In the genomic region with DNA sequence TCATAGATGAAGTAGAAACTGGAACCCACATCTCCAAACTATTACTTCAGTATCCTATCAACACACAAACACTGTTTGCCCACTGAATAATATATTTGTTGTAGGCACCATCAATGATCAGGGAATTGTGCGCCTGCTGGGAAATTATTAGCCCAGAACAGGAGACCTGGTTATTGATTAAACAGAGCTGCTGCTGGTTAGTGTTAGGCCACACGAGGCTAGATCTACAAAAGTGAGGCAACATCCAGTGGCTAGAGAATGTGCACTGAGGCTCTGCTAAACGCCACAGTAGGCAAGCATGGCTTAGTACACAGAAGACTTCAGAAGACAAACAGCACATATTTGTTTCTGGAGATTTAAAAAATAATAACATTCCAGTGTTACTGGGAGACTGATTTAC, we compare ENCODE assay signal across 31 cellular contexts. TPM values are rescaled to one million over a fixed set of nuclear protein-coding genes. Genes with fewer than 3 reads are reported as not detected.
DNase-seq lines count a peak whose midpoint lies in the region; ATAC-seq, FAIRE-seq and TF ChIP-seq lines count a peak whose summit lies in the region.
"Had no signal": no experiment of that assay in that cellular context is flagged by ENCODE, and none has a peak within 500 bp of the region (broad histone marks: within the 10 kb centered on the region; RNA-seq: fewer than 3 reads in every experiment).

No MANE protein-coding gene starts in this region.

- H4K20me1 ChIP-seq in SK-N-SH (ENCODE audit: insufficient read depth) (no peaks in the 10 kb centered on the region), HepG2 (ENCODE audit: insufficient read depth, low read length) (no peaks in the 10 kb centered on the region)

- TF ChIP-seq RAD21 in SK-N-SH (IDR thresholded peaks at IDR 0.05; ENCODE audit: low read length) (no peak), HepG2 (CRISPR knock-in tag; IDR thresholded peaks at IDR 0.05) (no peak)

- no peaks in the 10 kb centered on the region for H3F3A ChIP-seq in SK-N-SH (replicated peaks; ENCODE audit: insufficient read depth)

- H3K27me3 ChIP-seq in SK-N-SH (ENCODE audit: insufficient read depth) (no peaks in the 10 kb centered on the region), HepG2 (ENCODE audit: control insufficient read depth in 1 of 2, insufficient read depth in 2 of 2, low read length in 2 of 2) (peaks cover 0 to 10% of the 10 kb centered on the region in 2 experiments; a peak in 2 of 5 replicates), upper lobe of right lung (no peaks in the 10 kb centered on the region)
- H3K27me3 ChIP-seq: ascending aorta, cardiac muscle cell, colonic mucosa, suprapubic skin had no signal

- in situ Hi-C loops in HepG2 (cut with HindIII; ENCODE audit: extremely low pct_ligation_motif_present, low pct_unique_long_range_greater_than_20kb) = no loop called here

- TF ChIP-seq CTCF in SK-N-SH (IDR thresholded peaks at IDR 0.05) (no peak), HepG2 (CRISPR knock-in tag; IDR thresholded peaks at IDR 0.05) (no peak), upper lobe of right lung (IDR thresholded peaks at IDR 0.05) (no peak)

- H3K36me3 ChIP-seq in SK-N-SH (replicated peaks in 1 of 2; ENCODE audit: control insufficient read depth in 1 of 2, insufficient read depth in 2 of 2, low read length in 1 of 2) (peaks cover 0 to 3% of the 10 kb centered on the region in 2 experiments), HepG2 (replicated peaks in 1 of 2; ENCODE audit: control insufficient read depth in 1 of 2, insufficient read depth in 2 of 2, low read length in 2 of 2) (no peaks in the 10 kb centered on the region; a peak in 1 of 5 replicates), upper lobe of right lung (no peaks in the 10 kb centered on the region)
- H3K36me3 ChIP-seq: cardiac muscle cell, colonic mucosa, lower lobe of right lung, suprapubic skin had no signal

- H3K27ac ChIP-seq in SK-N-SH (ENCODE audit: low read depth in 2 of 2, low read length in 1 of 2) = no peak overlapping the region
- H3K27ac ChIP-seq in HepG2 (ENCODE audit: extremely low read length, insufficient read depth, low read length) = no peak overlapping the region
- H3K27ac ChIP-seq in upper lobe of right lung = no peak overlapping the region
- H3K27ac ChIP-seq: ascending aorta, cardiac muscle cell, colonic mucosa, lower lobe of right lung, suprapubic skin had no signal

- 0 out of 3 replicates have a peak, but pooled peaks have one; percentile 13 for ATAC-seq in SK-N-SH treated with all-trans-retinoic acid at 6 μM for 48 hours
- ATAC-seq in HepG2 = peak; percentile 98
- ATAC-seq in upper lobe of right lung = peak; percentile 56
- no peak for ATAC-seq in GM18867 (IDR thresholded peaks at IDR 0.05; ENCODE audit: unreplicated experiment)
- no peak for ATAC-seq in HG03432 (IDR thresholded peaks at IDR 0.05; ENCODE audit: unreplicated experiment)
- ATAC-seq: natural killer cell had no signal

- H3K9ac ChIP-seq in SK-N-SH (no peak overlapping the region), HepG2 (ENCODE audit: insufficient read depth, low read depth, low read length) (no peak overlapping the region)

- TF ChIP-seq POLR2A in HepG2 (IDR thresholded peaks at IDR 0.05; ENCODE audit: insufficient read depth in 1 of 2, low read depth in 2 of 2, low read length in 2 of 2) = no peak

- intact Hi-C loops in HepG2 (cut with micrococcal nuclease; ENCODE audit: unreplicated experiment) (no loop called here), upper lobe of right lung (cut with DNase I) (no loop called here)

- no peak overlapping the region for H3K4me2 ChIP-seq in SK-N-SH
- H3K4me2 ChIP-seq in HepG2 (ENCODE audit: low read depth, low read length) = peak overlapping the region; percentile 41
- H3K4me2 ChIP-seq: smooth muscle cell had no signal

- CTCF ChIA-PET in SK-N-SH (lab: Yijun Ruan, JAX) (interaction anchor here (0.5 to 3.8 kb wide), 6 partner anchors 8 to 265 kb away, joined by 3 to 22 read pairs (median 6); no protein-coding TSS in a partner anchor), HepG2 (lab: Yijun Ruan, JAX; ENCODE audit: low intra/inter-chr PET ratio, low total read pairs) (no interaction called here)

- WGBS in SK-N-SH (ENCODE audit: low lambda C conversion rate) = 74% methylated on average over 3 of the region's 3 CpGs
- 0% methylated on average over 3 of the region's 3 CpGs for WGBS in HepG2 (ENCODE audit: low lambda C conversion rate)

- H3K9me3 ChIP-seq in SK-N-SH (no peaks in the 10 kb centered on the region), HepG2 (ENCODE audit: low read length) (no peaks in the 10 kb centered on the region), upper lobe of right lung (no peaks in the 10 kb centered on the region)
- H3K9me3 ChIP-seq: ascending aorta, colonic mucosa, lower lobe of right lung, suprapubic skin had no signal

- peak; percentile 99 for FAIRE-seq in HepG2 (lab: Jason Lieb, UNC)
- FAIRE-seq: H1 had no signal

- H3K4me3 ChIP-seq in SK-N-SH (ENCODE audit: low read depth in 2 of 2, low read length in 1 of 2) (no peak overlapping the region), HepG2 (replicated peaks in 1 of 3; ENCODE audit: insufficient read depth in 1 of 3, low read depth in 2 of 3, low read length in 3 of 3) (peak overlapping the region in 1 of 3 experiments; percentile 2; a peak in 1 of 6 replicates), upper lobe of right lung (no peak overlapping the region)
- H3K4me3 ChIP-seq: ascending aorta, cardiac muscle cell, colonic mucosa, lower lobe of right lung, smooth muscle cell, suprapubic skin had no signal

- DNase-seq in SK-N-SH (no peak), glomerular visceral epithelial cell (ENCODE audit: extremely low spot score) (peak; percentile 69), HepG2 (ENCODE audit: low spot score) (peak; percentile 92), upper lobe of right lung (no peak)
- no peak for DNase-seq in activated effector memory CD4-positive, alpha-beta T cell treated with Interleukin-2 at 50 U/mL for 16 hours
- DNase-seq: 8988T; activated CD4-positive, alpha-beta T cell treated with anti-CD3 and anti-CD28 coated beads, Interleukin-2, amount 10 ng/mL, durations not matched to agents 7 days and 5 days; activated gamma-delta T cell; activated naive CD8-positive, alpha-beta T cell treated with anti-CD3 and anti-CD28 coated beads, Interleukin-2, amount 10 ng/mL, durations not matched to agents 7 days and 5 days; activated T-cell treated with anti-CD3 and anti-CD28 coated beads, Interleukin-2, amount 50 U/mL, for 1 hour; colonic mucosa; effector CD4-positive, alpha-beta T cell; EL; immature natural killer cell; Karpas-422; lower lobe of right lung; natural killer cell; NCI-H1417; NCI-H446; NCI-H774; retina; SIG-M5; stimulated activated naive CD4-positive, alpha-beta T cell treated with Interleukin-2 at 50 U/mL for 16 hours had no signal

- H3K4me1 ChIP-seq in SK-N-SH (ENCODE audit: control insufficient read depth in 1 of 2, insufficient read depth in 2 of 2, low read depth in 1 of 2, low read length in 1 of 2) (peaks cover 0 to 2% of the 10 kb centered on the region in 2 experiments; a peak in 1 of 4 replicates), HepG2 (ENCODE audit: insufficient read depth, low read length) (peaks cover 39% of the 10 kb centered on the region), upper lobe of right lung (no peaks in the 10 kb centered on the region)
- H3K4me1 ChIP-seq: ascending aorta, colonic mucosa, suprapubic skin had no signal

- BruUV-seq in HepG2 (replicated peaks; lab: Mats Ljungman, UMichigan) = no TSS peak

- POLR2A ChIA-PET in SK-N-SH (lab: Yijun Ruan, JAX) (interaction anchor here (1.0 kb wide), 1 partner anchor 11 kb away, joined by 3 read pairs; a partner anchor contains a TSS), HepG2 (lab: Yijun Ruan, JAX) (interaction anchor here (2.1 kb wide), 1 partner anchor 11 kb away, joined by 24 read pairs; a partner anchor contains a TSS)

- no peak overlapping the region for H2AFZ ChIP-seq in SK-N-SH (ENCODE audit: low read depth)
- H2AFZ ChIP-seq in HepG2 (ENCODE audit: low read length) = no peak overlapping the region

- no peak for TF ChIP-seq EP300 in SK-N-SH (IDR thresholded peaks at IDR 0.05; ENCODE audit: borderline replicate concordance in 1 of 2, low read depth in 1 of 2, low read length in 1 of 2)
- 0 out of 4 replicates have a peak, but pooled peaks of 1 of the 2 experiments have one; percentile 14 for TF ChIP-seq EP300 in HepG2 (IDR thresholded peaks at IDR 0.05; ENCODE audit: low read depth in 2 of 2, low read length in 2 of 2)
- TF ChIP-seq EP300 in HepG2 (CRISPR knock-in tag; IDR thresholded peaks at IDR 0.05; ENCODE audit: borderline replicate concordance) = no peak

- no peaks in the 10 kb centered on the region for H3K9me2 ChIP-seq in SK-N-SH

- H3K79me2 ChIP-seq in SK-N-SH (ENCODE audit: insufficient read depth) (no peaks in the 10 kb centered on the region), HepG2 (ENCODE audit: insufficient read depth, low read length) (no peaks in the 10 kb centered on the region)

RNA-seq across cellular contexts. Expression of a gene that starts 11.0 kb away (rescaled TPM):
- polyA plus RNA-seq in SK-N-SH (2012; rRNA removed) = 6.3 and 7.0 TPM in 2 replicates
- 4.4 and 6.0 TPM in 2 replicates for polyA plus RNA-seq in SK-N-SH (2012; cell fraction: cytosol; rRNA removed)
- 5.7 and 6.0 TPM in 2 replicates for polyA plus RNA-seq in SK-N-SH (2012; cell fraction: nucleus; rRNA removed)
- total RNA-seq in HepG2 (2016; rRNA removed; fragmentation: Illumina TruSeq; extraction: Trizol) = 4.8 and 7.7 TPM in 2 replicates
- total RNA-seq in HepG2 (2016; cell fraction: cytosol; rRNA removed; fragmentation: Illumina TruSeq; extraction: Trizol; ENCODE audit: low read depth) = 0.44 and 0.91 TPM in 2 replicates
- 5.0 and 7.3 TPM in 2 replicates for total RNA-seq in HepG2 (2016; cell fraction: insoluble cytoplasmic fraction; rRNA removed; fragmentation: Illumina TruSeq; extraction: Trizol)
- total RNA-seq in HepG2 (2016; cell fraction: membrane; rRNA removed; fragmentation: Illumina TruSeq; extraction: Trizol) = 3.2 and 3.6 TPM in 2 replicates
- 6.6 and 6.7 TPM in 2 replicates for total RNA-seq in HepG2 (2016; cell fraction: nucleus; rRNA removed; fragmentation: Illumina TruSeq; extraction: Trizol)
- 2.4 and 2.9 TPM in 2 replicates for polyA plus RNA-seq in HepG2 (2011; rRNA removed)
- polyA plus RNA-seq in HepG2 (2011; cell fraction: cytosol; rRNA removed) = 2.6 and 2.7 TPM in 2 replicates
- 2.3 and 2.7 TPM in 2 replicates for polyA plus RNA-seq in HepG2 (2011; cell fraction: nucleus; rRNA removed)
- polyA plus RNA-seq in HepG2 (2012) = 2.3 and 2.8 TPM in 2 replicates
- 0.60 and 0.61 TPM in 2 replicates for polyA plus RNA-seq in HepG2 (2016; cell fraction: cytosol; fragmentation: Illumina TruSeq; extraction: Trizol; ENCODE audit: low read depth)
- polyA plus RNA-seq in HepG2 (2016; cell fraction: insoluble cytoplasmic fraction; fragmentation: Illumina TruSeq; extraction: Trizol; ENCODE audit: low read depth) = 4.7 and 5.2 TPM in 2 replicates
- polyA plus RNA-seq in HepG2 (2016; cell fraction: membrane; fragmentation: Illumina TruSeq; extraction: Trizol; ENCODE audit: low read depth) = 1.9 and 2.1 TPM in 2 replicates
- polyA plus RNA-seq in HepG2 (2016; cell fraction: nucleus; fragmentation: Illumina TruSeq; extraction: Trizol; ENCODE audit: insufficient read depth, low read depth) = 8.6 and 9.0 TPM in 2 replicates
- polyA minus RNA-seq in HepG2 (2011; rRNA and poly(A)+ RNA removed; ENCODE audit: low replicate concordance) = 9.2 and 15.6 TPM in 2 replicates
- polyA minus RNA-seq in HepG2 (2011; cell fraction: cytosol; rRNA and poly(A)+ RNA removed) = 2.6 and 3.4 TPM in 2 replicates
- 3.6 and 5.5 TPM in 2 replicates for polyA minus RNA-seq in HepG2 (2011; cell fraction: nucleus; rRNA and poly(A)+ RNA removed)
- 10.9 TPM for total RNA-seq in upper lobe of right lung

RNA-seq across cellular contexts. Expression of a gene that starts 12.7 kb away (rescaled TPM):
- polyA plus RNA-seq in SK-N-SH (2012; rRNA removed) (39.2 and 45.3 TPM in 2 replicates), HepG2 (2011; rRNA removed) (16.9 and 29.2 TPM in 2 replicates)
- 15.7 and 27.4 TPM in 2 replicates for polyA plus RNA-seq in SK-N-SH (2012; cell fraction: cytosol; rRNA removed)
- 130 and 165 TPM in 2 replicates for polyA plus RNA-seq in SK-N-SH (2012; cell fraction: nucleus; rRNA removed)
- total RNA-seq in HepG2 (2016; rRNA removed; fragmentation: Illumina TruSeq; extraction: Trizol) (9.9 and 25.7 TPM in 2 replicates), upper lobe of right lung (51.9 TPM)
- 17.6 and 23.7 TPM in 2 replicates for total RNA-seq in HepG2 (2016; cell fraction: cytosol; rRNA removed; fragmentation: Illumina TruSeq; extraction: Trizol; ENCODE audit: low read depth)
- 9.5 and 27.0 TPM in 2 replicates for total RNA-seq in HepG2 (2016; cell fraction: insoluble cytoplasmic fraction; rRNA removed; fragmentation: Illumina TruSeq; extraction: Trizol)
- total RNA-seq in HepG2 (2016; cell fraction: membrane; rRNA removed; fragmentation: Illumina TruSeq; extraction: Trizol) = 15.6 and 16.0 TPM in 2 replicates
- 23.1 and 26.1 TPM in 2 replicates for total RNA-seq in HepG2 (2016; cell fraction: nucleus; rRNA removed; fragmentation: Illumina TruSeq; extraction: Trizol)
- 15.5 and 31.8 TPM in 2 replicates for polyA plus RNA-seq in HepG2 (2011; cell fraction: cytosol; rRNA removed)
- 136 and 174 TPM in 2 replicates for polyA plus RNA-seq in HepG2 (2011; cell fraction: nucleus; rRNA removed)
- 12.7 and 18.1 TPM in 2 replicates for polyA plus RNA-seq in HepG2 (2012)
- 9.2 and 10.2 TPM in 2 replicates for polyA plus RNA-seq in HepG2 (2016; cell fraction: cytosol; fragmentation: Illumina TruSeq; extraction: Trizol; ENCODE audit: low read depth)
- 8.5 and 9.5 TPM in 2 replicates for polyA plus RNA-seq in HepG2 (2016; cell fraction: insoluble cytoplasmic fraction; fragmentation: Illumina TruSeq; extraction: Trizol; ENCODE audit: low read depth)
- polyA plus RNA-seq in HepG2 (2016; cell fraction: membrane; fragmentation: Illumina TruSeq; extraction: Trizol; ENCODE audit: low read depth) = 10.4 and 10.9 TPM in 2 replicates
- polyA plus RNA-seq in HepG2 (2016; cell fraction: nucleus; fragmentation: Illumina TruSeq; extraction: Trizol; ENCODE audit: insufficient read depth, low read depth) = 51.8 and 59.8 TPM in 2 replicates
- 25.1 and 43.5 TPM in 2 replicates for polyA minus RNA-seq in HepG2 (2011; rRNA and poly(A)+ RNA removed; ENCODE audit: low replicate concordance)
- polyA minus RNA-seq in HepG2 (2011; cell fraction: cytosol; rRNA and poly(A)+ RNA removed) = 18.8 and 20.0 TPM in 2 replicates
- polyA minus RNA-seq in HepG2 (2011; cell fraction: nucleus; rRNA and poly(A)+ RNA removed) = 16.1 and 22.5 TPM in 2 replicates

RNA-seq across cellular contexts. Expression of a gene that starts 33.6 kb away (rescaled TPM):
- polyA plus RNA-seq in SK-N-SH (2012; rRNA removed) = 39.4 and 42.9 TPM in 2 replicates
- polyA plus RNA-seq in SK-N-SH (2012; cell fraction: cytosol; rRNA removed) = 21.6 and 27.8 TPM in 2 replicates
- polyA plus RNA-seq in SK-N-SH (2012; cell fraction: nucleus; rRNA removed) = 92.1 and 131 TPM in 2 replicates
- 12.9 and 14.2 TPM in 2 replicates for total RNA-seq in HepG2 (2016; rRNA removed; fragmentation: Illumina TruSeq; extraction: Trizol)
- total RNA-seq in HepG2 (2016; cell fraction: cytosol; rRNA removed; fragmentation: Illumina TruSeq; extraction: Trizol; ENCODE audit: low read depth) = 6.7 and 9.1 TPM in 2 replicates
- total RNA-seq in HepG2 (2016; cell fraction: insoluble cytoplasmic fraction; rRNA removed; fragmentation: Illumina TruSeq; extraction: Trizol) = 11.3 and 13.5 TPM in 2 replicates
- 23.5 and 27.1 TPM in 2 replicates for total RNA-seq in HepG2 (2016; cell fraction: membrane; rRNA removed; fragmentation: Illumina TruSeq; extraction: Trizol)
- total RNA-seq in HepG2 (2016; cell fraction: nucleus; rRNA removed; fragmentation: Illumina TruSeq; extraction: Trizol) = 11.7 and 17.3 TPM in 2 replicates
- polyA plus RNA-seq in HepG2 (2011; rRNA removed) = 30.8 and 31.5 TPM in 2 replicates
- 17.1 and 24.2 TPM in 2 replicates for polyA plus RNA-seq in HepG2 (2011; cell fraction: cytosol; rRNA removed)
- polyA plus RNA-seq in HepG2 (2011; cell fraction: nucleus; rRNA removed) = 56.8 and 69.2 TPM in 2 replicates
- 15.9 and 22.4 TPM in 2 replicates for polyA plus RNA-seq in HepG2 (2012)
- polyA plus RNA-seq in HepG2 (2016; cell fraction: cytosol; fragmentation: Illumina TruSeq; extraction: Trizol; ENCODE audit: low read depth) = 12.0 and 13.0 TPM in 2 replicates
- polyA plus RNA-seq in HepG2 (2016; cell fraction: insoluble cytoplasmic fraction; fragmentation: Illumina TruSeq; extraction: Trizol; ENCODE audit: low read depth) = 17.0 and 22.9 TPM in 2 replicates
- 26.3 and 34.9 TPM in 2 replicates for polyA plus RNA-seq in HepG2 (2016; cell fraction: membrane; fragmentation: Illumina TruSeq; extraction: Trizol; ENCODE audit: low read depth)
- polyA plus RNA-seq in HepG2 (2016; cell fraction: nucleus; fragmentation: Illumina TruSeq; extraction: Trizol; ENCODE audit: insufficient read depth, low read depth) = 31.9 and 33.9 TPM in 2 replicates
- 51.4 and 110 TPM in 2 replicates for polyA minus RNA-seq in HepG2 (2011; rRNA and poly(A)+ RNA removed; ENCODE audit: low replicate concordance)
- polyA minus RNA-seq in HepG2 (2011; cell fraction: cytosol; rRNA and poly(A)+ RNA removed) = 17.5 and 20.2 TPM in 2 replicates
- 22.8 and 25.5 TPM in 2 replicates for polyA minus RNA-seq in HepG2 (2011; cell fraction: nucleus; rRNA and poly(A)+ RNA removed)
- 64.8 TPM for total RNA-seq in upper lobe of right lung

RNA-seq across cellular contexts. Expression of a gene that starts 37.1 kb away (rescaled TPM):
- polyA plus RNA-seq in SK-N-SH (2012; rRNA removed) (14.0 and 16.1 TPM in 2 replicates), HepG2 (2011; rRNA removed) (1.8 and 2.2 TPM in 2 replicates)
- polyA plus RNA-seq in SK-N-SH (2012; cell fraction: cytosol; rRNA removed) = 4.1 and 9.1 TPM in 2 replicates
- 90.2 and 139 TPM in 2 replicates for polyA plus RNA-seq in SK-N-SH (2012; cell fraction: nucleus; rRNA removed)
- total RNA-seq in HepG2 (2016; rRNA removed; fragmentation: Illumina TruSeq; extraction: Trizol) (1.6 and 1.7 TPM in 2 replicates), upper lobe of right lung (6.8 TPM)
- total RNA-seq in HepG2 (2016; cell fraction: cytosol; rRNA removed; fragmentation: Illumina TruSeq; extraction: Trizol; ENCODE audit: low read depth) = 0.71 and 0.79 TPM in 2 replicates
- total RNA-seq in HepG2 (2016; cell fraction: insoluble cytoplasmic fraction; rRNA removed; fragmentation: Illumina TruSeq; extraction: Trizol) = 0.76 and 1.6 TPM in 2 replicates
- total RNA-seq in HepG2 (2016; cell fraction: membrane; rRNA removed; fragmentation: Illumina TruSeq; extraction: Trizol) = 1.5 and 1.9 TPM in 2 replicates
- 2.0 and 2.4 TPM in 2 replicates for total RNA-seq in HepG2 (2016; cell fraction: nucleus; rRNA removed; fragmentation: Illumina TruSeq; extraction: Trizol)
- polyA plus RNA-seq in HepG2 (2011; cell fraction: cytosol; rRNA removed) = 0.83 and 1.4 TPM in 2 replicates
- 9.9 and 14.7 TPM in 2 replicates for polyA plus RNA-seq in HepG2 (2011; cell fraction: nucleus; rRNA removed)
- polyA plus RNA-seq in HepG2 (2012) = 1.2 and 2.1 TPM in 2 replicates
- polyA plus RNA-seq in HepG2 (2016; cell fraction: cytosol; fragmentation: Illumina TruSeq; extraction: Trizol; ENCODE audit: low read depth) = 0.67 and 0.84 TPM in 2 replicates
- 1.7 and 2.2 TPM in 2 replicates for polyA plus RNA-seq in HepG2 (2016; cell fraction: insoluble cytoplasmic fraction; fragmentation: Illumina TruSeq; extraction: Trizol; ENCODE audit: low read depth)
- polyA plus RNA-seq in HepG2 (2016; cell fraction: membrane; fragmentation: Illumina TruSeq; extraction: Trizol; ENCODE audit: low read depth) = 1.7 and 1.9 TPM in 2 replicates
- 6.1 and 8.4 TPM in 2 replicates for polyA plus RNA-seq in HepG2 (2016; cell fraction: nucleus; fragmentation: Illumina TruSeq; extraction: Trizol; ENCODE audit: insufficient read depth, low read depth)
- 3.0 and 21.2 TPM in 2 replicates for polyA minus RNA-seq in HepG2 (2011; rRNA and poly(A)+ RNA removed; ENCODE audit: low replicate concordance)
- polyA minus RNA-seq in HepG2 (2011; cell fraction: cytosol; rRNA and poly(A)+ RNA removed) = 1.5 and 1.8 TPM in 2 replicates
- 0.75 and 1.8 TPM in 2 replicates for polyA minus RNA-seq in HepG2 (2011; cell fraction: nucleus; rRNA and poly(A)+ RNA removed)

Comparison
In these comparisons a context has a peak if more than half of its experiments do, and no peak if none do; other contexts are left out.
1. ATAC-seq: peak in SK-N-SH treated with all-trans-retinoic acid at 6 μM for 48 hours (single experiment), HepG2 (single experiment) and upper lobe of right lung (single experiment); none in GM18867 (single experiment) and HG03432 (single experiment).
2. DNase-seq: peak in glomerular visceral epithelial cell (single experiment) and HepG2 (single experiment); none in SK-N-SH (single experiment), upper lobe of right lung (single experiment) and activated effector memory CD4-positive, alpha-beta T cell treated with Interleukin-2 at 50 U/mL for 16 hours (single experiment).